1 cellular context compared by ENCODE assay signal in genomic region chr20:23649830-23650417, GRCh38.
A peak's percentile ranks its signal among the peaks of the same experiment; 100 is the strongest.
TF ChIP-seq lines count a peak whose summit lies in the region.

No MANE protein-coding gene starts in this region.

TF ChIP-seq in HepG2, 621 proteins besides CTCF, POLR2A, EP300 and RAD21 (continued from another document):
- TF ChIP-seq TSC22D2 (CRISPR knock-in tag; IDR thresholded peaks at IDR 0.05; ENCODE audit: borderline replicate concordance) (peak; percentile 36; the same call in 1 of the 2 replicates), FOXO1 (CRISPR knock-in tag; IDR thresholded peaks at IDR 0.05) (peak; percentile 80), ZNF766 (CRISPR knock-in tag; IDR thresholded peaks at IDR 0.05; ENCODE audit: borderline replicate concordance) (no peak), GATAD1 (CRISPR knock-in tag; IDR thresholded peaks at IDR 0.05) (peak; percentile 19; the same call in 1 of the 2 replicates), CEBPG (CRISPR knock-in tag; IDR thresholded peaks at IDR 0.05) (peak; percentile 97), FOXK1 (CRISPR knock-in tag; IDR thresholded peaks at IDR 0.05; ENCODE audit: borderline replicate concordance, low read depth) (peak; percentile 49; the same call in 1 of the 2 replicates), SP140L (CRISPR knock-in tag; IDR thresholded peaks at IDR 0.05; ENCODE audit: borderline replicate concordance) (no peak), TBL1XR1 (IDR thresholded peaks at IDR 0.05; ENCODE audit: borderline replicate concordance, low read length, partially characterized antibody) (peak; percentile 45), MIER3 (CRISPR knock-in tag; IDR thresholded peaks at IDR 0.05; ENCODE audit: borderline replicate concordance) (peak; percentile 38; the same call in 1 of the 2 replicates), ZNF121 (CRISPR knock-in tag; IDR thresholded peaks at IDR 0.05) (no peak), ZNF331 (CRISPR knock-in tag; IDR thresholded peaks at IDR 0.05) (peak; percentile 90; the same call in 1 of the 2 replicates), KLF16 (CRISPR knock-in tag; IDR thresholded peaks at IDR 0.05) (no peak), MLXIP (CRISPR knock-in tag; IDR thresholded peaks at IDR 0.05; ENCODE audit: borderline replicate concordance) (0 out of 2 replicates have a peak, but pooled peaks have one; percentile 28), ETV6 (CRISPR knock-in tag; conservative IDR thresholded peaks at IDR 0.05) (no peak), CENPX (CRISPR knock-in tag; IDR thresholded peaks at IDR 0.05) (no peak), KAT8 (CRISPR knock-in tag; IDR thresholded peaks at IDR 0.05) (no peak), ZSCAN31 (CRISPR knock-in tag; IDR thresholded peaks at IDR 0.05; ENCODE audit: low read depth) (no peak), SOX13 (IDR thresholded peaks at IDR 0.05) (no peak), SOX13 (CRISPR knock-in tag; conservative IDR thresholded peaks at IDR 0.05 in 1 of 2, IDR thresholded peaks at IDR 0.05 in 1 of 2) (peak in 1 of 2 experiments; percentile 81; a peak in 2 of 4 replicates), NFRKB (IDR thresholded peaks at IDR 0.05) (no peak), ZNF614 (CRISPR knock-in tag; IDR thresholded peaks at IDR 0.05; ENCODE audit: borderline replicate concordance) (0 out of 2 replicates have a peak, but pooled peaks have one; percentile 64), REPIN1 (CRISPR knock-in tag; IDR thresholded peaks at IDR 0.05; ENCODE audit: borderline replicate concordance, low read depth) (0 out of 2 replicates have a peak, but pooled peaks have one; percentile 25), KDM3A (CRISPR knock-in tag; IDR thresholded peaks at IDR 0.05; ENCODE audit: low read depth) (no peak), TCF7 (IDR thresholded peaks at IDR 0.05; ENCODE audit: low read depth) (no peak), YEATS4 (CRISPR knock-in tag; IDR thresholded peaks at IDR 0.05; ENCODE audit: borderline replicate concordance) (no peak), RCOR2 (CRISPR knock-in tag; IDR thresholded peaks at IDR 0.05) (peak; percentile 75; the same call in 1 of the 2 replicates), CBFB (CRISPR knock-in tag; IDR thresholded peaks at IDR 0.05) (peak; percentile 47; the same call in 1 of the 2 replicates), RFX1 (IDR thresholded peaks at IDR 0.05) (peak; percentile 30; the same call in 1 of the 2 replicates), STAT5B (CRISPR knock-in tag; IDR thresholded peaks at IDR 0.05) (no peak), BRCA1 (CRISPR knock-in tag; IDR thresholded peaks at IDR 0.05) (no peak), SYNCRIP (IDR thresholded peaks at IDR 0.05; ENCODE audit: insufficient read depth, low read depth, low read length) (no peak), DR1 (CRISPR knock-in tag; IDR thresholded peaks at IDR 0.05) (no peak), SMARCE1 (IDR thresholded peaks at IDR 0.05; ENCODE audit: borderline replicate concordance) (no peak), MIXL1 (CRISPR knock-in tag; IDR thresholded peaks at IDR 0.05) (peak; percentile 36; the same call in 1 of the 2 replicates), THAP11 (CRISPR knock-in tag; IDR thresholded peaks at IDR 0.05) (0 out of 2 replicates have a peak, but pooled peaks have one; percentile 27), SALL1 (CRISPR knock-in tag; IDR thresholded peaks at IDR 0.05) (peak; percentile 61; the same call in 1 of the 2 replicates), ATF7 (IDR thresholded peaks at IDR 0.05) (peak; percentile 51), ATF7 (CRISPR knock-in tag; IDR thresholded peaks at IDR 0.05) (no peak), XRCC5 (optimal IDR thresholded peaks at IDR 0.05; ENCODE audit: low read length) (no peak), ZNF432 (CRISPR knock-in tag; IDR thresholded peaks at IDR 0.05; ENCODE audit: borderline replicate concordance) (no peak), SRF (IDR thresholded peaks at IDR 0.05; ENCODE audit: low read depth, low read length) (no peak), ATF3 (CRISPR knock-in tag; IDR thresholded peaks at IDR 0.05) (peak; percentile 89), TEAD3 (CRISPR knock-in tag; optimal IDR thresholded peaks at IDR 0.05; ENCODE audit: borderline replicate concordance) (peak; percentile 74), TCF12 (IDR thresholded peaks at IDR 0.05) (no peak), TCF12 (CRISPR knock-in tag; IDR thresholded peaks at IDR 0.05) (no peak), GPBP1L1 (CRISPR knock-in tag; IDR thresholded peaks at IDR 0.05) (no peak), ZNF770 (CRISPR knock-in tag; IDR thresholded peaks at IDR 0.05) (peak; percentile 90), CCDC6 (CRISPR knock-in tag; IDR thresholded peaks at IDR 0.05) (no peak), ZNF17 (CRISPR knock-in tag; IDR thresholded peaks at IDR 0.05) (no peak), ZNF30 (CRISPR knock-in tag; IDR thresholded peaks at IDR 0.05) (no peak), SPEN (CRISPR knock-in tag; IDR thresholded peaks at IDR 0.05; ENCODE audit: low read depth) (no peak)
- TF ChIP-seq, protein P1, sequence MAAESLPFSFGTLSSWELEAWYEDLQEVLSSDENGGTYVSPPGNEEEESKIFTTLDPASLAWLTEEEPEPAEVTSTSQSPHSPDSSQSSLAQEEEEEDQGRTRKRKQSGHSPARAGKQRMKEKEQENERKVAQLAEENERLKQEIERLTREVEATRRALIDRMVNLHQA (CRISPR knock-in tag; IDR thresholded peaks at IDR 0.05), result no peak
- TF ChIP-seq, protein P2, sequence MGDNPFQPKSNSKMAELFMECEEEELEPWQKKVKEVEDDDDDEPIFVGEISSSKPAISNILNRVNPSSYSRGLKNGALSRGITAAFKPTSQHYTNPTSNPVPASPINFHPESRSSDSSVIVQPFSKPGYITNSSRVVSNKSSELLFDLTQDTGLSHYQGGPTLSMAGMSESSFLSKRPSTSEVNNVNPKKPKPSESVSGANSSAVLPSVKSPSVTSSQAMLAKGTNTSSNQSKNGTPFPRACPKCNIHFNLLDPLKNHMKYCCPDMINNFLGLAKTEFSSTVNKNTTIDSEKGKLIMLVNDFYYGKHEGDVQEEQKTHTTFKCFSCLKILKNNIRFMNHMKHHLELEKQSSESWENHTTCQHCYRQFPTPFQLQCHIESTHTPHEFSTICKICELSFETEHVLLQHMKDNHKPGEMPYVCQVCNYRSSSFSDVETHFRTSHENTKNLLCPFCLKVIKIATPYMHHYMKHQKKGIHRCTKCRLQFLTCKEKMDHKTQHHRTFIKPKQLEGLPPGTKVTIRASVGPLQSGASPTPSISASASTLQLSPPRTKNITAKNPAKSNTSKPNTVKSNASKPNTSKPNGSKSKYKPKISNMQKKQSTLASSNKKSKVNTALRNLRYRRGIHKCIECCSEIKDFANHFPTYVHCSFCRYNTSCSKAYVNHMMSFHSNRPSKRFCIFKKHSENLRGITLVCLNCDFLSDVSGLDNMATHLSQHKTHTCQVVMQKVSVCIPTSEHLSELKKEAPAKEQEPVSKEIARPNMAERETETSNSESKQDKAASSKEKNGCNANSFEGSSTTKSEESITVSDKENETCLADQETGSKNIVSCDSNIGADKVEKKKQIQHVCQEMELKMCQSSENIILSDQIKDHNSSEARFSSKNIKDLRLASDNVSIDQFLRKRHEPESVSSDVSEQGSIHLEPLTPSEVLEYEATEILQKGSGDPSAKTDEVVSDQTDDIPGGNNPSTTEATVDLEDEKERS (CRISPR knock-in tag; IDR thresholded peaks at IDR 0.05), result peak; percentile 54; the same call in 1 of the 2 replicates
- TF ChIP-seq, protein P3, sequence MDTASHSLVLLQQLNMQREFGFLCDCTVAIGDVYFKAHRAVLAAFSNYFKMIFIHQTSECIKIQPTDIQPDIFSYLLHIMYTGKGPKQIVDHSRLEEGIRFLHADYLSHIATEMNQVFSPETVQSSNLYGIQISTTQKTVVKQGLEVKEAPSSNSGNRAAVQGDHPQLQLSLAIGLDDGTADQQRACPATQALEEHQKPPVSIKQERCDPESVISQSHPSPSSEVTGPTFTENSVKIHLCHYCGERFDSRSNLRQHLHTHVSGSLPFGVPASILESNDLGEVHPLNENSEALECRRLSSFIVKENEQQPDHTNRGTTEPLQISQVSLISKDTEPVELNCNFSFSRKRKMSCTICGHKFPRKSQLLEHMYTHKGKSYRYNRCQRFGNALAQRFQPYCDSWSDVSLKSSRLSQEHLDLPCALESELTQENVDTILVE (CRISPR knock-in tag; IDR thresholded peaks at IDR 0.05), result no peak
- TF ChIP-seq, protein P4, sequence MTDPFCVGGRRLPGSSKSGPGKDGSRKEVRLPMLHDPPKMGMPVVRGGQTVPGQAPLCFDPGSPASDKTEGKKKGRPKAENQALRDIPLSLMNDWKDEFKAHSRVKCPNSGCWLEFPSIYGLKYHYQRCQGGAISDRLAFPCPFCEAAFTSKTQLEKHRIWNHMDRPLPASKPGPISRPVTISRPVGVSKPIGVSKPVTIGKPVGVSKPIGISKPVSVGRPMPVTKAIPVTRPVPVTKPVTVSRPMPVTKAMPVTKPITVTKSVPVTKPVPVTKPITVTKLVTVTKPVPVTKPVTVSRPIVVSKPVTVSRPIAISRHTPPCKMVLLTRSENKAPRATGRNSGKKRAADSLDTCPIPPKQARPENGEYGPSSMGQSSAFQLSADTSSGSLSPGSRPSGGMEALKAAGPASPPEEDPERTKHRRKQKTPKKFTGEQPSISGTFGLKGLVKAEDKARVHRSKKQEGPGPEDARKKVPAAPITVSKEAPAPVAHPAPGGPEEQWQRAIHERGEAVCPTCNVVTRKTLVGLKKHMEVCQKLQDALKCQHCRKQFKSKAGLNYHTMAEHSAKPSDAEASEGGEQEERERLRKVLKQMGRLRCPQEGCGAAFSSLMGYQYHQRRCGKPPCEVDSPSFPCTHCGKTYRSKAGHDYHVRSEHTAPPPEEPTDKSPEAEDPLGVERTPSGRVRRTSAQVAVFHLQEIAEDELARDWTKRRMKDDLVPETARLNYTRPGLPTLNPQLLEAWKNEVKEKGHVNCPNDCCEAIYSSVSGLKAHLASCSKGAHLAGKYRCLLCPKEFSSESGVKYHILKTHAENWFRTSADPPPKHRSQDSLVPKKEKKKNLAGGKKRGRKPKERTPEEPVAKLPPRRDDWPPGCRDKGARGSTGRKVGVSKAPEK (CRISPR knock-in tag; IDR thresholded peaks at IDR 0.05; ENCODE audit: borderline replicate concordance), result no peak
- TF ChIP-seq, protein P5, sequence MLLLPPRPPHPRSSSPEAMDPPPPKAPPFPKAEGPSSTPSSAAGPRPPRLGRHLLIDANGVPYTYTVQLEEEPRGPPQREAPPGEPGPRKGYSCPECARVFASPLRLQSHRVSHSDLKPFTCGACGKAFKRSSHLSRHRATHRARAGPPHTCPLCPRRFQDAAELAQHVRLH (CRISPR knock-in tag; IDR thresholded peaks at IDR 0.05; ENCODE audit: borderline replicate concordance, low read depth), result no peak
- TF ChIP-seq, protein P6, sequence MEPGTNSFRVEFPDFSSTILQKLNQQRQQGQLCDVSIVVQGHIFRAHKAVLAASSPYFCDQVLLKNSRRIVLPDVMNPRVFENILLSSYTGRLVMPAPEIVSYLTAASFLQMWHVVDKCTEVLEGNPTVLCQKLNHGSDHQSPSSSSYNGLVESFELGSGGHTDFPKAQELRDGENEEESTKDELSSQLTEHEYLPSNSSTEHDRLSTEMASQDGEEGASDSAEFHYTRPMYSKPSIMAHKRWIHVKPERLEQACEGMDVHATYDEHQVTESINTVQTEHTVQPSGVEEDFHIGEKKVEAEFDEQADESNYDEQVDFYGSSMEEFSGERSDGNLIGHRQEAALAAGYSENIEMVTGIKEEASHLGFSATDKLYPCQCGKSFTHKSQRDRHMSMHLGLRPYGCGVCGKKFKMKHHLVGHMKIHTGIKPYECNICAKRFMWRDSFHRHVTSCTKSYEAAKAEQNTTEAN (CRISPR knock-in tag; conservative IDR thresholded peaks at IDR 0.05), result 0 out of 2 replicates have a peak, but pooled peaks have one; percentile 26
